7 cellular contexts compared by ENCODE assay signal in the genomic region with DNA sequence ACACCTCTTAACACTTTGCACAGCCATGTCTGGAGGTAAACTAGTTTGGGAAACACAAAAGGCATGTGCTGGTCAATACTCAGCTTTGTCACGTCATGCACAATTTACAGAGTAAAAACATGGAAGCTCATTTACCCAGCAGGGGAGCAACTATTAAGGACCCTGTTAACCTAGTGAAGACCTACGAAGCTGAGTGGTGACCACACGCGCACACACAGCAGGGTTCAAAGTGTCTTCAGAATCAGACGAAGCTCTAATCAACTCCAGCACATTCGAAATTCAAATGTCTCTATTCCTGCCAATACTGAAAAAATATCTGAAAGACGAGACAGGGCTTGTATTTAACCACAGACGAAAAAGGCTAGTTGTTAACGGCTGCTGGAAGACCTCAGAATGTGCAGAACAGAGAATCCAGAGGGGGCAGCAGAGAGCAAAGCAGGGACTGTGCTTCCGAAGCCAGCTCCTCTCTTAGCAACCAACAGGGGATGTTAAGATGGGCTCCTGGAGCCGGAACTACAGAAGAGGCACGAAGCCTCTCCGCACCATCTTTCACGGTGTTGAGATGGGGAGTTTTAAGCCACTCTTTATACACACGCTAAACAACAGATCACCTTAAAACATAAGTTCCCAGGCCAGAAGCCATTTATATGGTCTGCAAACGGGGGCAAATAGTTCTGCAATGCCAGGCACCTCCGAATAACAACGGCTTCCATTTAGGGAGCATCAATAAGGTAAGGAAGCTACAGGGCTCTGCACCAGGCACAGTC. TPM values are rescaled to one million over a fixed set of nuclear protein-coding genes. Genes with fewer than 3 reads are reported as not detected.
A peak's percentile ranks its signal among the peaks of the same experiment; 100 is the strongest.
DNase-seq lines count a peak whose midpoint lies in the region; ATAC-seq, FAIRE-seq and TF ChIP-seq lines count a peak whose summit lies in the region.

No MANE protein-coding gene starts in this region.

- no peak overlapping the region for H3K4me3 ChIP-seq in WI38 (ENCODE audit: low read depth, low read length)
- H3K4me3 ChIP-seq in bronchial epithelial cell (ENCODE audit: low read depth, low read length), result no peak overlapping the region

- ATAC-seq in GM18511 (IDR thresholded peaks at IDR 0.05; ENCODE audit: unreplicated experiment) (peak; percentile 73), HG03095 (IDR thresholded peaks at IDR 0.05; ENCODE audit: unreplicated experiment) (peak; percentile 90)

- no peak for FAIRE-seq in bronchial epithelial cell (lab: Jason Lieb, UNC)

- TF ChIP-seq CTCF in WI38 (IDR thresholded peaks at IDR 0.05; ENCODE audit: low read depth, low read length), result peak; percentile 96
- peak; percentile 93 for TF ChIP-seq CTCF in bronchial epithelial cell (IDR thresholded peaks at IDR 0.05; ENCODE audit: insufficient read depth, low read length, severe bottlenecking)

- H3K27me3 ChIP-seq in bronchial epithelial cell (ENCODE audit: control insufficient read depth, insufficient read depth, low read length), result no peaks in the 10 kb centered on the region

- H3K36me3 ChIP-seq in bronchial epithelial cell (ENCODE audit: control insufficient read depth, insufficient read depth, low read length), result no peaks in the 10 kb centered on the region

- DNase-seq in NCI-H2196 (lab: John Stamatoyannopoulos, UW; ENCODE audit: unreplicated experiment) (peak; percentile 53), bronchial epithelial cell (ENCODE audit: low read depth) (peak; percentile 87), inferior parietal cortex (ENCODE audit: extremely low spot score) (peak; percentile 94)
- DNase-seq in stimulated activated CD4-positive, alpha-beta T cell treated with anti-CD3 and anti-CD28 coated beads, Interleukin-12 subunit alpha, Interleukin-12 subunit beta, amount 100 ng/mL, for 4 hours, result peak; percentile 68

RNA-seq across cellular contexts. Expression of a gene that starts 45.7 kb away (rescaled TPM):
- total RNA-seq in bronchial epithelial cell, result 73.0 and 83.2 TPM in 2 replicates

RNA-seq across cellular contexts. Expression of a gene that starts 46.4 kb away (rescaled TPM):
- total RNA-seq in bronchial epithelial cell, result 1.1 and 1.3 TPM in 2 replicates
